Comparison of ENCODE assay signal across 20 cellular contexts in the genomic region with DNA sequence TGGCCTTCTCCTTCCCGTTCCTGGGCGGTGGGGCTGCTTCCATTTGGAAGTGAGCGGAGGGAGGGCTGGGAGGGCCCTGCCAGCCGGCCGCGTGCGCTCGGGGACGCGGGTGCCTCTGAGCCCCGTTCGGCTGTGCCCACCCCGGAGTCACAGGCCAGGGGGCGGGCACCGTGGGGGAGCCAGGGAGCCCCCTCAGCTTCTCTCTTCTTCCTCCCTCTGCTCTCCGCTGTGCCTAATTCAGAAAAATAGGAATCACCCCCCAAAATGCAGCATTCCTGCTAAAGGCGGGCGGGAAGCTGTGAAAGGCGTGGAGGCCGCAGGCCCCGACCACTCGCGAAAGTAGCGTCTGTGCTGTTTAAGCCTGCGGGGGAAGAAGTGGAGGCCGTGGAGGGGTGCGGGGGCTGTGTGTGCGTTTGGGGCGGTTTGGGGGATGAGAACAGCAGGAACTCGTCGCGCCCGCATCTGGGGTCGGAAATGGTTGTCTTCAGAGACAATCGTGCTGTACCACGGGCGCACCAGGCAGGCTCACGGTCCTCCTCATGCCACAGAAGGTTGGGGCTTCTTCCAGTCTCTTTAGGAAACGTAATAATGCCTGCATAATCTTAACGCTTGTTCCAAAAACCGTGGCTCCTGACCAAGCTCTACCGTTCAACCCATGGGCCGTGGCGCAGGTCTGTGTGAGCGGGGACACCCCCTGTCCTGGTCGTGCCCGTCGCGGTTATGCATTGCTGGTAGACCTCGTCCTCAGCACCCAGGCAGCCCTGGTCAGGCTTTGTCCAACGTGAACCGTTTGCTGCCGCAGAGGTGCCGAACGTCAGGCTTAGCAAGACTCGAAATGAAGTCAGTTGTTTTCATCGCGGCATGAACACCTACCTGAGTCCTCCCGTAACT.
"Had no signal": no experiment of that assay in that cellular context is flagged by ENCODE, and none has a peak within 500 bp of the region (broad histone marks: within the 10 kb centered on the region; RNA-seq: fewer than 3 reads in every experiment).

No MANE protein-coding gene starts in this region.

- H3K9me3 ChIP-seq: ovary, prostate gland, transverse colon, uterus had no signal

- H3K36me3 ChIP-seq: cardiac muscle cell, esophagus muscularis mucosa, heart right ventricle, ovary, prostate gland, transverse colon, uterus had no signal

- H3K4me1 ChIP-seq: esophagus muscularis mucosa, heart right ventricle, prostate gland, transverse colon, uterus had no signal

- H3K27ac ChIP-seq: cardiac muscle cell, esophagus muscularis mucosa, heart right ventricle, ovary, prostate gland, transverse colon, uterus had no signal

- ATAC-seq: activated CD8-positive, alpha-beta T cell treated with anti-CD3 and anti-CD28 coated beads for 36 hours; activated T-cell treated with anti-CD3 and anti-CD28 coated beads, Interleukin-2, amount 50 U/mL, for 4 hours; effector memory CD8-positive, alpha-beta T cell; heart right ventricle; left colon; naive thymus-derived CD8-positive, alpha-beta T cell; SK-N-SH treated with all-trans-retinoic acid at 6 μM for 48 hours; stimulated activated memory B cell treated with anti-CD40 and anti-IgM and Interleukin-4, amounts not matched to agents 10 μg/mL and 1 μg/mL and 100 μg/mL, for 72 hours had no signal

- DNase-seq: activated CD4-positive, alpha-beta T cell treated with anti-CD3 and anti-CD28 coated beads for 48 hours; activated CD8-positive, alpha-beta T cell treated with anti-CD3 and anti-CD28 coated beads for 36 hours; activated naive CD4-positive, alpha-beta T cell treated with anti-CD3 and anti-CD28 coated beads, Interleukin-2, amount 10 ng/mL, durations not matched to agents 7 days and 5 days; activated T-cell treated with anti-CD3 and anti-CD28 coated beads, Interleukin-2, amount 50 U/mL, for 4 hours; amygdala; effector memory CD8-positive, alpha-beta T cell; heart right ventricle; left colon; naive thymus-derived CD8-positive, alpha-beta T cell; ovary; small intestine; stimulated activated CD4-positive, alpha-beta T cell treated with anti-CD3 and anti-CD28 coated beads, Interleukin-15, amount 100 ng/mL, for 24 hours; transverse colon; uterus had no signal

- H3K4me3 ChIP-seq: cardiac muscle cell, esophagus muscularis mucosa, heart right ventricle, lung, ovary, prostate gland, transverse colon, uterus had no signal

- H3K27me3 ChIP-seq: ovary, transverse colon, uterus had no signal
